In genomic region chr14:67820428-67820881, GRCh38 we compare ENCODE assay signal across 8 cellular contexts. TPM values are rescaled to one million over a fixed set of nuclear protein-coding genes. Genes with fewer than 3 reads are reported as not detected.
DNase-seq lines count a peak whose midpoint lies in the region; ATAC-seq and TF ChIP-seq lines count a peak whose summit lies in the region.

No MANE protein-coding gene starts in this region.

- no peaks in the 10 kb centered on the region; a peak in 1 of 22 replicates for H3K9me3 ChIP-seq in BLaER1 treated with 17β-estradiol and CSF1 and Interleukin-3, amounts not matched to agents 10 nM and 100 nM (replicated peaks in 1 of 11)
- no peaks in the 10 kb centered on the region for H3K9me3 ChIP-seq in HAP-1
- no peaks in the 10 kb centered on the region for H3K9me3 ChIP-seq in SU-DHL-6 (ENCODE audit: insufficient read depth, low read length)
- no peaks in the 10 kb centered on the region for H3K9me3 ChIP-seq in esophagus squamous epithelium
- H3K9me3 ChIP-seq in prostate gland, result no peaks in the 10 kb centered on the region

- peak overlapping the region; percentile 71 to 88 (median 84) for H3K9ac ChIP-seq in BLaER1 treated with 17β-estradiol and CSF1 and Interleukin-3, amounts not matched to agents 10 nM and 100 nM
- peak overlapping the region; percentile 86 for H3K9ac ChIP-seq in SU-DHL-6 (ENCODE audit: low read length)

- peak overlapping the region; percentile 79 to 92 (median 87) for H3K4me2 ChIP-seq in BLaER1 treated with 17β-estradiol and CSF1 and Interleukin-3, amounts not matched to agents 10 nM and 100 nM
- H3K4me2 ChIP-seq in SU-DHL-6 (ENCODE audit: low read depth, low read length, poor library complexity, severe bottlenecking), result peak overlapping the region; percentile 78

- TF ChIP-seq POLR2A in esophagus squamous epithelium (IDR thresholded peaks at IDR 0.05) (no peak), prostate gland (IDR thresholded peaks at IDR 0.05) (no peak)

- 13 to 44% methylated on average over 12 of the region's 12 CpGs for WGBS in esophagus squamous epithelium, 2 donors
- 10% methylated on average over 12 of the region's 12 CpGs for WGBS in prostate gland

- H2AFZ ChIP-seq in SU-DHL-6 (ENCODE audit: low read depth, low read length, severe bottlenecking), result peak overlapping the region; percentile 4

- no peaks in the 10 kb centered on the region for H3K9me2 ChIP-seq in SU-DHL-6 (replicated peaks; ENCODE audit: insufficient read depth, low read length)

- no peaks in the 10 kb centered on the region for H3K27me3 ChIP-seq in BLaER1 treated with 17β-estradiol and CSF1 and Interleukin-3, amounts not matched to agents 10 nM and 100 nM
- H3K27me3 ChIP-seq in HAP-1 (ENCODE audit: low read depth) (no peaks in the 10 kb centered on the region), SU-DHL-6 (ENCODE audit: low read length) (no peaks in the 10 kb centered on the region), esophagus squamous epithelium (no peaks in the 10 kb centered on the region), prostate gland (replicated peaks; ENCODE audit: insufficient read depth) (no peaks in the 10 kb centered on the region)

- intact Hi-C loops in esophagus squamous epithelium (cut with DNase I) (no loop called here), prostate gland (cut with DNase I) (no loop called here), head of caudate nucleus (cut with DNase I) (no loop called here)

- H4K20me1 ChIP-seq in BLaER1 treated with 17β-estradiol and CSF1 and Interleukin-3, amounts not matched to agents 10 nM and 100 nM, result no peaks in the 10 kb centered on the region
- no peaks in the 10 kb centered on the region for H4K20me1 ChIP-seq in SU-DHL-6 (ENCODE audit: low read depth, low read length)

- H3K36me3 ChIP-seq in BLaER1 treated with 17β-estradiol and CSF1 and Interleukin-3, amounts not matched to agents 10 nM and 100 nM, result peaks cover 0 to 12% (median 5%) of the 10 kb centered on the region in 11 experiments; a peak in 12 of 22 replicates
- H3K36me3 ChIP-seq in HAP-1 (replicated peaks) (no peaks in the 10 kb centered on the region), SU-DHL-6 (ENCODE audit: low read length) (peaks cover 4% of the 10 kb centered on the region; the same call in 1 of the 2 replicates), esophagus squamous epithelium (peaks cover 0 to 3% (median 0%) of the 10 kb centered on the region in 3 donors), prostate gland (no peaks in the 10 kb centered on the region)

- H3K27ac ChIP-seq in BLaER1 treated with 17β-estradiol and CSF1 and Interleukin-3, amounts not matched to agents 10 nM and 100 nM, result peak overlapping the region; percentile 38 to 84 (median 77); a peak in 19 of 22 replicates
- H3K27ac ChIP-seq in SU-DHL-6 (ENCODE audit: low read depth, low read length), result no peak overlapping the region
- H3K27ac ChIP-seq in esophagus squamous epithelium, result peak overlapping the region in 2 of 4 donors; percentile 71 to 80
- peak overlapping the region; percentile 76 to 77 for H3K27ac ChIP-seq in prostate gland

- H3K4me1 ChIP-seq in BLaER1 treated with 17β-estradiol and CSF1 and Interleukin-3, amounts not matched to agents 10 nM and 100 nM, result peaks cover 27 to 45% (median 33%) of the 10 kb centered on the region in 10 experiments
- H3K4me1 ChIP-seq in HAP-1, result peaks cover 14% of the 10 kb centered on the region
- peaks cover 2 to 35% (median 13%) of the 10 kb centered on the region in 3 donors for H3K4me1 ChIP-seq in esophagus squamous epithelium
- peaks cover 3% of the 10 kb centered on the region for H3K4me1 ChIP-seq in prostate gland (replicated peaks)

- TF ChIP-seq CTCF in SU-DHL-6 (IDR thresholded peaks at IDR 0.05; ENCODE audit: insufficient read depth, low read length, poor library complexity, severe bottlenecking), result no peak
- no peak for TF ChIP-seq CTCF in esophagus squamous epithelium (IDR thresholded peaks at IDR 0.05)
- TF ChIP-seq CTCF in prostate gland (IDR thresholded peaks at IDR 0.05), result no peak

- DNase-seq in HAP-1 (ENCODE audit: low spot score in 2 of 2), result peak in 1 of 2 experiments; percentile 19
- DNase-seq in esophagus squamous epithelium (lab: John Stamatoyannopoulos, UW), result no peak
- DNase-seq in prostate gland (ENCODE audit: low spot score), result no peak
- no peak for DNase-seq in head of caudate nucleus

- in situ Hi-C loops in HAP-1 (cut with MboI; ENCODE audit: low sequenced_read_pairs), result no loop called here

- H3K79me2 ChIP-seq in SU-DHL-6 (ENCODE audit: insufficient read depth, low read length), result peaks cover 21% of the 10 kb centered on the region

- peaks cover 15% of the 10 kb centered on the region for H3F3A ChIP-seq in SU-DHL-6 (ENCODE audit: insufficient read depth)

- ATAC-seq in HG03521 (IDR thresholded peaks at IDR 0.05; ENCODE audit: unreplicated experiment), result no peak
- no peak for ATAC-seq in GM18502 (IDR thresholded peaks at IDR 0.05; ENCODE audit: poor library complexity, unreplicated experiment)

- peak overlapping the region; percentile 74 to 94 (median 85) for H3K4me3 ChIP-seq in BLaER1 treated with 17β-estradiol and CSF1 and Interleukin-3, amounts not matched to agents 10 nM and 100 nM
- peak overlapping the region; percentile 75 for H3K4me3 ChIP-seq in HAP-1
- peak overlapping the region; percentile 90 for H3K4me3 ChIP-seq in SU-DHL-6 (ENCODE audit: insufficient read depth, low read length, poor library complexity, severe bottlenecking)
- H3K4me3 ChIP-seq in esophagus squamous epithelium, result peak overlapping the region; percentile 67 to 81 (median 75)
- H3K4me3 ChIP-seq in prostate gland, result peak overlapping the region; percentile 75 to 79

RNA-seq across cellular contexts. Expression of gene RAD51B, which starts 0.9 kb away (rescaled TPM):
- total RNA-seq in esophagus squamous epithelium (10 to 100 TPM in 3 of 4 donors, 1 to 10 TPM in 1; 6.2 to 39.9 (median 12.9) TPM), prostate gland (10 to 100 TPM; 14.9 to 35.8 TPM)

RNA-seq across cellular contexts. Expression of gene ZFYVE26, which starts 4.1 kb away (rescaled TPM):
- total RNA-seq in esophagus squamous epithelium (10 to 100 TPM; 11.8 to 22.3 (median 16.6) TPM), prostate gland (10 to 100 TPM; 12.2 to 33.7 TPM)
